ENCODE assay signal across 19 cellular contexts in the genomic region with DNA sequence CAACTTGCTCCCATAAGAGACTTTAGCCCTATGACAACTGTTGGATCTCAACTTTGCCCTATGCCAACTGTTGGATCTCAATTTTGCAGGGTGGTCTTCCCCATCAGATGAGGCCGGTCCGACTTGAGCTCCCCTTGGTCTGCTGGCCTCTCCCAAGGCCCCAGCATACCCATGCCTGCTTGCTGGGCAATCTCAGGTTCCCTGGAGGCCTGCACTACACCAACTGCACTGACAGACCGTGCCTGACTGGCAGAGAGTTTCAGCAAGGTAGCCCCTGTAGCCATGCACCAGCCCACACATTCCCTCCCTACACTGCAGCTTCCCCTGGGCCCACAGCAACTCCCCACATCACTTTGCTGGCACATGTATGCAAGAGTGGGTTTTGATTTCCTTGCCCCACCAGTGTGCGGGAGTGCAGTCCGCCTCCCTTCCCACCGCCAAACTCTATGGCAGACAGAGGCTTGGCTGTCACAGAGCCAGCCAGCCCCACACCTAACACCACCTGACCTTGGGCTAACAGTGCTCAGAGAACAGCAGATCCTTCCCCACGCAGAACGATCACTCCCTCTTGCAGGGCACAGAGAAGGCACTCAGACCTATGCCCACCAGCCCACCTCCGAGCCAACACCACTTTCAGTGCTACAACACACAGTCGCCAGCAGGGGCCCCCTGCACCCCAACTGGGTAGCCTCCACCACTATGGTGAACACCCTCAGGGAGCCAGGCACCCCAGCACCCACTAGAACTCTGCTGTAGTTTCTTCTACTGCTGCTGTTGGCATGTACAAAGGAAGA.
A peak's percentile ranks its signal among the peaks of the same experiment; 100 is the strongest.
DNase-seq lines count a peak whose midpoint lies in the region; ATAC-seq, FAIRE-seq and TF ChIP-seq lines count a peak whose summit lies in the region.
"Had no signal": no experiment of that assay in that cellular context is flagged by ENCODE, and none has a peak within 500 bp of the region (broad histone marks: within the 10 kb centered on the region; RNA-seq: fewer than 3 reads in every experiment).

No MANE protein-coding gene starts in this region.

- peak; percentile 37; the same call in 1 of the 3 replicates for TF ChIP-seq CTCF in GM12872 (IDR thresholded peaks at IDR 0.05; ENCODE audit: insufficient read depth, low read depth, low read length)
- peak; percentile 34 to 51 (median 51); a peak in 3 of 4 replicates for TF ChIP-seq CTCF in H1 (IDR thresholded peaks at IDR 0.05; ENCODE audit: control extremely low read depth in 1 of 3, insufficient read depth in 1 of 3, low read depth in 1 of 3, low read length in 3 of 3)

- H2AK5ac ChIP-seq in H1 (ENCODE audit: low read depth, low read length), result no peak overlapping the region

- no peaks in the 10 kb centered on the region for H3K23me2 ChIP-seq in H1 (ENCODE audit: low read depth, low read length)

- CTCF ChIA-PET in H1 (lab: Charles Lee; ENCODE audit: partially characterized antibody), result interaction anchor here (0.8 to 1.8 kb wide), 2 partner anchors 19 to 144 kb away, joined by 3 to 9 read pairs; no protein-coding TSS in a partner anchor

- H2BK5ac ChIP-seq in H1 (ENCODE audit: low read depth, low read length), result no peak overlapping the region; the same call in 1 of the 2 replicates

- H2AFZ ChIP-seq in H1 (ENCODE audit: low read length), result peak overlapping the region; percentile 40; the same call in 1 of the 2 replicates

- no peak overlapping the region for H2BK20ac ChIP-seq in H1 (ENCODE audit: low read length)

- H4K91ac ChIP-seq in H1 (replicated peaks; ENCODE audit: insufficient read length, low read length), result no peak overlapping the region

- H3K79me2 ChIP-seq in H1 (ENCODE audit: control insufficient read depth in 1 of 2, insufficient read depth in 2 of 2, low read length in 2 of 2), result no peaks in the 10 kb centered on the region

- 92% methylated on average over 10 of the region's 10 CpGs; no CpG with 5 or more reads in 1 of the 2 experiments for WGBS in H1 (ENCODE audit: extremely low coverage in 1 of 2, insufficient coverage in 1 of 2, insufficient read length in 1 of 2, insufficient replicate concordance in 2 of 2, low coverage in 1 of 2, low lambda C conversion rate in 2 of 2, missing lambda C conversion rate in 1 of 2), 2 experiments

- no peak overlapping the region for H3K4me3 ChIP-seq in H7 (ENCODE audit: insufficient read depth, low read depth, low read length)
- no peak overlapping the region for H3K4me3 ChIP-seq in H1 (ENCODE audit: extremely low read depth in 1 of 4, insufficient read depth in 2 of 4, low read depth in 3 of 4, low read length in 4 of 4)
- H3K4me3 ChIP-seq: HAP-1, SJSA1 had no signal

- TF ChIP-seq EP300 in H1 (IDR thresholded peaks at IDR 0.05; ENCODE audit: borderline replicate concordance in 1 of 2, low read depth in 2 of 2, low read length in 2 of 2), result no peak

- H3K9ac ChIP-seq in H1 (replicated peaks in 1 of 4; ENCODE audit: extremely low read depth in 1 of 4, low read depth in 3 of 4, low read length in 3 of 4), result no peak overlapping the region

- H3K14ac ChIP-seq in H1 (ENCODE audit: insufficient read length), result no peak overlapping the region

- no peak for ATAC-seq in GM21825 (IDR thresholded peaks at IDR 0.05; ENCODE audit: unreplicated experiment)
- no peak for ATAC-seq in HG03045 (IDR thresholded peaks at IDR 0.05; ENCODE audit: unreplicated experiment)
- no peak for ATAC-seq in HG03565 (IDR thresholded peaks at IDR 0.05; ENCODE audit: unreplicated experiment)

- no peak overlapping the region for H3K18ac ChIP-seq in H1 (ENCODE audit: extremely low read depth, low read length)

- no peaks in the 10 kb centered on the region for H3K9me3 ChIP-seq in H1 (ENCODE audit: insufficient read depth in 2 of 2, low read depth in 1 of 2, low read length in 1 of 2)
- H3K9me3 ChIP-seq: HAP-1, SJSA1 had no signal

- no peak overlapping the region for H3K56ac ChIP-seq in H1 (replicated peaks; ENCODE audit: insufficient read length, low read depth, low read length)

- TF ChIP-seq RAD21 in H1 (IDR thresholded peaks at IDR 0.05 in 1 of 2, conservative IDR thresholded peaks at IDR 0.05 in 1 of 2; ENCODE audit: low read depth in 2 of 2, low read length in 2 of 2), result peak; percentile 43 to 63

- H2BK12ac ChIP-seq in H1 (ENCODE audit: low read depth, low read length), result no peak overlapping the region

- no peak overlapping the region for H3K4me2 ChIP-seq in H1 (ENCODE audit: insufficient read depth in 1 of 2, low read depth in 2 of 2, low read length in 2 of 2)

- DNase-seq in H7, result peak; percentile 2
- peak in 1 of 2 experiments; percentile 51 for DNase-seq in H1 (ENCODE audit: low read depth in 1 of 2, low spot score in 2 of 2)
- peak; percentile 72 for DNase-seq in posterior vena cava (ENCODE audit: low spot score)
- DNase-seq: GF-D8, KBM-7, NCI-H1048, NCI-H146, NCI-H2107, NCI-H345, NCI-H526 treated with DMSO at 0.1 percent for 48 hours, OCI-M1, RPMI8226 had no signal

- intact Hi-C loops in posterior vena cava (cut with DNase I), result no loop called here

- no peak for TF ChIP-seq POLR2A in H1 (IDR thresholded peaks at IDR 0.05; ENCODE audit: control extremely low read depth in 1 of 2, low read depth in 2 of 2, low read length in 2 of 2)

- no peak for FAIRE-seq in H1 (lab: Jason Lieb, UNC)

- no peak overlapping the region for H4K5ac ChIP-seq in H1 (ENCODE audit: insufficient read length, low read depth, low read length)

- no peaks in the 10 kb centered on the region for H3K4me1 ChIP-seq in H1 (replicated peaks in 1 of 4; ENCODE audit: control insufficient read depth in 3 of 4, insufficient read depth in 4 of 4, low read length in 3 of 4)
- H3K4me1 ChIP-seq: HAP-1, SJSA1 had no signal

- no peaks in the 10 kb centered on the region for H3K79me1 ChIP-seq in H1 (ENCODE audit: low read depth, low read length)

- H2BK120ac ChIP-seq in H1 (replicated peaks; ENCODE audit: low read depth, low read length), result no peak overlapping the region

- H3K27ac ChIP-seq in H1 (ENCODE audit: low read depth, low read length), result no peak overlapping the region
- H3K27ac ChIP-seq: HL-60, SJSA1 had no signal

- H3K36me3 ChIP-seq in H7 (replicated peaks; ENCODE audit: control insufficient read depth, insufficient read depth, low read length) (no peaks in the 10 kb centered on the region), H1 (ENCODE audit: control insufficient read depth in 2 of 4, insufficient read depth in 4 of 4, low read length in 3 of 4) (no peaks in the 10 kb centered on the region; a peak in 1 of 8 replicates)
- H3K36me3 ChIP-seq: HAP-1, SJSA1 had no signal

- H3K4ac ChIP-seq in H1 (replicated peaks; ENCODE audit: insufficient read length, low read depth, low read length), result no peak overlapping the region

- no peak overlapping the region for H2BK15ac ChIP-seq in H1 (ENCODE audit: low read length)

- POLR2A ChIA-PET in H1 (lab: Charles Lee; ENCODE audit: partially characterized antibody), result no interaction called here

- no peaks in the 10 kb centered on the region for H4K20me1 ChIP-seq in H1 (replicated peaks in 1 of 2; ENCODE audit: control insufficient read depth in 1 of 2, insufficient read depth in 2 of 2, low read length in 2 of 2)

- no peak overlapping the region for H3K23ac ChIP-seq in H1 (ENCODE audit: insufficient read length)

- peak overlapping the region; percentile 68; the same call in 1 of the 2 replicates for H4K8ac ChIP-seq in H1 (ENCODE audit: extremely low read depth, insufficient read depth, low read length)

- H3K27me3 ChIP-seq in H7 (ENCODE audit: control insufficient read depth, insufficient read depth, low read length), result no peaks in the 10 kb centered on the region
- no peaks in the 10 kb centered on the region for H3K27me3 ChIP-seq in H1 (replicated peaks in 1 of 4; ENCODE audit: control insufficient read depth in 3 of 4, extremely low read depth in 1 of 4, insufficient read depth in 3 of 4, low read length in 3 of 4)
- H3K27me3 ChIP-seq: SJSA1 had no signal

TF ChIP-seq in H1, 55 proteins besides CTCF, POLR2A, EP300 and RAD21:
- TF ChIP-seq RFX5 (IDR thresholded peaks at IDR 0.05; ENCODE audit: borderline replicate concordance, low read depth, low read length), result no peak
